ENCODE assay signal across 14 cellular contexts in genomic region chr4:184396570-184397515, GRCh38.
DNase-seq lines count a peak whose midpoint lies in the region; ATAC-seq, FAIRE-seq and TF ChIP-seq lines count a peak whose summit lies in the region.
"Had no signal": no experiment of that assay in that cellular context is flagged by ENCODE, and none has a peak within 500 bp of the region (broad histone marks: within the 10 kb centered on the region; RNA-seq: fewer than 3 reads in every experiment).

No MANE protein-coding gene starts in this region.

- H3K4me1 Mint-ChIP-seq in activated CD8-positive, alpha-beta T cell treated with anti-CD3 and anti-CD28 coated beads for 36 hours (ENCODE audit: low read depth): peaks cover 30% of the 10 kb centered on the region
- peaks cover 13% of the 10 kb centered on the region for H3K4me1 Mint-ChIP-seq in activated CD8-positive, alpha-beta T cell treated with anti-CD3 and anti-CD28 coated beads, Interleukin-2, amount 10 ng/mL, durations not matched to agents 7 days and 5 days (ENCODE audit: low read depth)
- H3K4me1 Mint-ChIP-seq in stimulated activated naive B cell treated with anti-CD40 and anti-IgM and Interleukin-4, amounts not matched to agents 10 μg/mL and 1 μg/mL and 100 μg/mL, for 72 hours: peaks cover 41 to 93% of the 10 kb centered on the region in 2 donors
- H3K4me1 Mint-ChIP-seq in type B pancreatic cell (ENCODE audit: unreplicated experiment): peaks cover 14% of the 10 kb centered on the region

- H3K79me2 ChIP-seq in KMS-11 (ENCODE audit: insufficient read depth, low read depth) (no peaks in the 10 kb centered on the region; the same call in 1 of the 2 replicates), GM12878 (ENCODE audit: control insufficient read depth, insufficient read depth, low read length) (peaks cover 5% of the 10 kb centered on the region)
- H3K79me2 ChIP-seq: hepatocyte had no signal

- H3K27ac ChIP-seq in KMS-11 (peak overlapping the region; percentile 37; the same call in 1 of the 2 replicates), GM12878 (ENCODE audit: control insufficient read depth, insufficient read depth) (peak overlapping the region; percentile 76)
- H3K27ac ChIP-seq: A549, hepatocyte, HL-60 had no signal

- RAD21 ChIA-PET in GM12878 (lab: Charles Lee; ENCODE audit: unreplicated experiment): interaction anchor here (1.0 to 3.7 kb wide), 7 partner anchors 13 to 140 kb away, joined by 3 to 22 read pairs (median 5); no protein-coding TSS in a partner anchor

- H2AFZ ChIP-seq in KMS-11 (ENCODE audit: low read depth) (no peak overlapping the region), GM12878 (ENCODE audit: control insufficient read depth, low read depth, low read length) (no peak overlapping the region)
- H2AFZ ChIP-seq: hepatocyte had no signal

- 60% methylated on average over 15 of the region's 15 CpGs for WGBS in GM12878 (ENCODE audit: insufficient coverage, insufficient replicate concordance, low lambda C conversion rate, missing lambda C conversion rate)

- peaks cover 54% of the 10 kb centered on the region for H3K36me3 Mint-ChIP-seq in activated CD8-positive, alpha-beta T cell treated with anti-CD3 and anti-CD28 coated beads for 36 hours (ENCODE audit: low read depth)
- H3K36me3 Mint-ChIP-seq in activated CD8-positive, alpha-beta T cell treated with anti-CD3 and anti-CD28 coated beads, Interleukin-2, amount 10 ng/mL, durations not matched to agents 7 days and 5 days (ENCODE audit: low read depth): peaks cover 87% of the 10 kb centered on the region
- H3K36me3 Mint-ChIP-seq in stimulated activated naive B cell treated with anti-CD40 and anti-IgM and Interleukin-4, amounts not matched to agents 10 μg/mL and 1 μg/mL and 100 μg/mL, for 72 hours: peaks cover 69 to 87% of the 10 kb centered on the region in 2 donors
- peaks cover 49% of the 10 kb centered on the region for H3K36me3 Mint-ChIP-seq in type B pancreatic cell

- H3K27ac Mint-ChIP-seq in activated CD8-positive, alpha-beta T cell treated with anti-CD3 and anti-CD28 coated beads for 36 hours: peak overlapping the region; percentile 43
- no peak overlapping the region for H3K27ac Mint-ChIP-seq in activated CD8-positive, alpha-beta T cell treated with anti-CD3 and anti-CD28 coated beads, Interleukin-2, amount 10 ng/mL, durations not matched to agents 7 days and 5 days
- H3K27ac Mint-ChIP-seq in stimulated activated naive B cell treated with anti-CD40 and anti-IgM and Interleukin-4, amounts not matched to agents 10 μg/mL and 1 μg/mL and 100 μg/mL, for 72 hours: peak overlapping the region; percentile 94
- no peak overlapping the region for H3K27ac Mint-ChIP-seq in type B pancreatic cell

- in situ Hi-C loops in GM12878 (cut with MboI): no loop called here

- H3K9me3 ChIP-seq in GM12878 (replicated peaks; ENCODE audit: control insufficient read depth, insufficient read depth, low read length): no peaks in the 10 kb centered on the region; the same call in 1 of the 3 replicates
- H3K9me3 ChIP-seq: A549 had no signal

- intact Hi-C loops in activated CD8-positive, alpha-beta T cell treated with anti-CD3 and anti-CD28 coated beads for 36 hours (cut with micrococcal nuclease): no loop called here
- intact Hi-C loops in GM12878 (cut with micrococcal nuclease; ENCODE audit: unreplicated experiment): loop anchor here (5.0 kb wide), 5 partner anchors 75 to 140 kb away; partner anchors contain the start of gene IRF2

- CTCF ChIA-PET in activated CD8-positive, alpha-beta T cell treated with anti-CD3 and anti-CD28 coated beads for 36 hours (lab: Charles Lee): no interaction called here
- CTCF ChIA-PET in activated CD8-positive, alpha-beta T cell treated with anti-CD3 and anti-CD28 coated beads, Interleukin-2, amount 10 ng/mL, durations not matched to agents 7 days and 5 days (lab: Charles Lee): interaction anchor here (1.7 kb wide), 1 partner anchor 44 kb away, joined by 3 read pairs; no protein-coding TSS in a partner anchor
- CTCF ChIA-PET in GM12878 (lab: Yijun Ruan, JAX): interaction anchor here (1.1 to 1.4 kb wide), 3 partner anchors 16 to 133 kb away, joined by 3 to 5 read pairs (median 3); no protein-coding TSS in a partner anchor

- H3K4me2 ChIP-seq in KMS-11: peak overlapping the region; percentile 63
- peak overlapping the region; percentile 94 for H3K4me2 ChIP-seq in GM12878 (ENCODE audit: control insufficient read depth, insufficient read depth)
- H3K4me2 ChIP-seq: A549, hepatocyte had no signal

- TF ChIP-seq CTCF in activated CD8-positive, alpha-beta T cell treated with anti-CD3 and anti-CD28 coated beads for 36 hours (IDR thresholded peaks at IDR 0.05): no peak
- TF ChIP-seq CTCF in KMS-11 (conservative IDR thresholded peaks at IDR 0.05; ENCODE audit: low read depth, low read length) (no peak), GM12878 (IDR thresholded peaks at IDR 0.05 in 2 of 3, conservative IDR thresholded peaks at IDR 0.05 in 1 of 3; ENCODE audit: control insufficient read depth in 2 of 3, extremely low read depth in 1 of 3, insufficient read depth in 1 of 3, low read depth in 3 of 3, low read length in 3 of 3) (no peak), type B pancreatic cell (conservative IDR thresholded peaks at IDR 0.05) (no peak)

- no peak for ATAC-seq in activated CD8-positive, alpha-beta T cell treated with anti-CD3 and anti-CD28 coated beads for 36 hours
- no peak for ATAC-seq in activated CD8-positive, alpha-beta T cell treated with anti-CD3 and anti-CD28 coated beads, Interleukin-2, amount 10 ng/mL, durations not matched to agents 7 days and 5 days
- peak; percentile 13 for ATAC-seq in GM12878
- ATAC-seq in stimulated activated naive B cell treated with anti-CD40 and anti-IgM and Interleukin-4, amounts not matched to agents 10 μg/mL and 1 μg/mL and 100 μg/mL, for 72 hours (replicated peaks): no peak
- no peak for ATAC-seq in GM18520 (IDR thresholded peaks at IDR 0.05; ENCODE audit: unreplicated experiment)
- ATAC-seq: A549 had no signal

- no peak overlapping the region for H3K4me3 Mint-ChIP-seq in activated CD8-positive, alpha-beta T cell treated with anti-CD3 and anti-CD28 coated beads for 36 hours
- H3K4me3 Mint-ChIP-seq in activated CD8-positive, alpha-beta T cell treated with anti-CD3 and anti-CD28 coated beads, Interleukin-2, amount 10 ng/mL, durations not matched to agents 7 days and 5 days: no peak overlapping the region
- H3K4me3 Mint-ChIP-seq in stimulated activated naive B cell treated with anti-CD40 and anti-IgM and Interleukin-4, amounts not matched to agents 10 μg/mL and 1 μg/mL and 100 μg/mL, for 72 hours: peak overlapping the region in 1 of 2 donors; percentile 69
- no peak overlapping the region for H3K4me3 Mint-ChIP-seq in type B pancreatic cell

- H3K36me3 ChIP-seq in KMS-11 (ENCODE audit: insufficient read depth): no peaks in the 10 kb centered on the region; the same call in 1 of the 2 replicates
- H3K36me3 ChIP-seq in GM12878 (ENCODE audit: control insufficient read depth in 2 of 2, insufficient read depth in 2 of 2, low read length in 1 of 2): peaks cover 8 to 45% of the 10 kb centered on the region in 2 experiments

- no peaks in the 10 kb centered on the region for H3K27me3 ChIP-seq in KMS-11 (ENCODE audit: insufficient read depth, low read depth)
- H3K27me3 ChIP-seq in GM12878 (replicated peaks in 1 of 2; ENCODE audit: control insufficient read depth in 2 of 2, insufficient read depth in 2 of 2, low read length in 1 of 2): no peaks in the 10 kb centered on the region
- H3K27me3 ChIP-seq: hepatocyte had no signal

- H4K20me1 ChIP-seq in KMS-11 (ENCODE audit: insufficient read depth) (no peaks in the 10 kb centered on the region), GM12878 (ENCODE audit: control insufficient read depth, insufficient read depth) (no peaks in the 10 kb centered on the region)

- no peak for TF ChIP-seq EP300 in GM12878 (IDR thresholded peaks at IDR 0.05; ENCODE audit: borderline replicate concordance in 1 of 2, control insufficient read depth in 1 of 2, low read depth in 2 of 2, low read length in 2 of 2)

- BruUV-seq in GM12878 (replicated peaks; lab: Mats Ljungman, UMichigan): no TSS peak

- no peaks in the 10 kb centered on the region for H3K27me3 Mint-ChIP-seq in activated CD8-positive, alpha-beta T cell treated with anti-CD3 and anti-CD28 coated beads for 36 hours
- H3K27me3 Mint-ChIP-seq in activated CD8-positive, alpha-beta T cell treated with anti-CD3 and anti-CD28 coated beads, Interleukin-2, amount 10 ng/mL, durations not matched to agents 7 days and 5 days (ENCODE audit: low read depth): no peaks in the 10 kb centered on the region
- H3K27me3 Mint-ChIP-seq in stimulated activated naive B cell treated with anti-CD40 and anti-IgM and Interleukin-4, amounts not matched to agents 10 μg/mL and 1 μg/mL and 100 μg/mL, for 72 hours: no peaks in the 10 kb centered on the region
- no peaks in the 10 kb centered on the region for H3K27me3 Mint-ChIP-seq in type B pancreatic cell

- TF ChIP-seq POLR2A in GM12878 (IDR thresholded peaks at IDR 0.05; ENCODE audit: low read depth, low read length): no peak

- SMC1A ChIA-PET in GM12878 (lab: Charles Lee; ENCODE audit: uncharacterized antibody, unreplicated experiment): interaction anchor here (0.8 to 2.6 kb wide), 15 partner anchors 9 to 140 kb away, joined by 3 to 23 read pairs (median 8); no protein-coding TSS in a partner anchor

- POLR2A ChIA-PET in activated CD8-positive, alpha-beta T cell treated with anti-CD3 and anti-CD28 coated beads for 36 hours (lab: Charles Lee): no interaction called here
- POLR2A ChIA-PET in activated CD8-positive, alpha-beta T cell treated with anti-CD3 and anti-CD28 coated beads, Interleukin-2, amount 10 ng/mL, durations not matched to agents 7 days and 5 days (lab: Charles Lee): interaction anchor here (1.0 kb wide), 1 partner anchor 141 kb away, joined by 3 read pairs; no protein-coding TSS in a partner anchor
- POLR2A ChIA-PET in GM12878 (lab: Charles Lee): interaction anchor here (0.8 to 2.9 kb wide), 6 partner anchors 12 to 118 kb away, joined by 3 to 16 read pairs (median 3); no protein-coding TSS in a partner anchor

- no peak for DNase-seq in activated CD8-positive, alpha-beta T cell treated with anti-CD3 and anti-CD28 coated beads for 36 hours
- DNase-seq in activated CD8-positive, alpha-beta T cell treated with anti-CD3 and anti-CD28 coated beads, Interleukin-2, amount 10 ng/mL, durations not matched to agents 7 days and 5 days: no peak
- DNase-seq in GM12878 (ENCODE audit: low read depth, low spot score) (no peak), type B pancreatic cell (ENCODE audit: extremely low spot score, unreplicated experiment) (no peak)
- no peak for DNase-seq in stimulated activated naive B cell treated with anti-CD40 and anti-IgM and Interleukin-4, amounts not matched to agents 10 μg/mL and 1 μg/mL and 100 μg/mL, for 72 hours
- DNase-seq in activated CD4-positive, CD25-positive, alpha-beta regulatory T cell treated with anti-CD3 and anti-CD28 coated beads, Interleukin-2, amount 50 U/mL, for 72 hours: no peak
- DNase-seq: activated CD4-positive, alpha-beta T cell treated with anti-CD3 and anti-CD28 coated beads for 4 hours; activated gamma-delta T cell; SW 1271 had no signal

- no peak overlapping the region for H3K4me3 ChIP-seq in KMS-11 (IDR thresholded peaks at IDR 0.05; ENCODE audit: insufficient read depth, low read depth, low read length)
- H3K4me3 ChIP-seq in GM12878: peak overlapping the region; percentile 44; the same call in 1 of the 2 replicates
- H3K4me3 ChIP-seq: A549, hepatocyte had no signal

- H3K9ac ChIP-seq in KMS-11 (no peak overlapping the region), GM12878 (ENCODE audit: control insufficient read depth, insufficient read depth, low read length) (0 out of 2 replicates have a peak overlapping the region, but pooled peaks have one; percentile 47)

- no peaks in the 10 kb centered on the region for H3K9me3 Mint-ChIP-seq in activated CD8-positive, alpha-beta T cell treated with anti-CD3 and anti-CD28 coated beads for 36 hours
- no peaks in the 10 kb centered on the region for H3K9me3 Mint-ChIP-seq in activated CD8-positive, alpha-beta T cell treated with anti-CD3 and anti-CD28 coated beads, Interleukin-2, amount 10 ng/mL, durations not matched to agents 7 days and 5 days (ENCODE audit: insufficient read depth)
- H3K9me3 Mint-ChIP-seq in stimulated activated naive B cell treated with anti-CD40 and anti-IgM and Interleukin-4, amounts not matched to agents 10 μg/mL and 1 μg/mL and 100 μg/mL, for 72 hours: no peaks in the 10 kb centered on the region
- H3K9me3 Mint-ChIP-seq in type B pancreatic cell: no peaks in the 10 kb centered on the region

- peaks cover 72% of the 10 kb centered on the region for H3K4me1 ChIP-seq in KMS-11 (ENCODE audit: low read depth, poor library complexity, severe bottlenecking)
- H3K4me1 ChIP-seq in GM12878 (ENCODE audit: control insufficient read depth, insufficient read depth, low read length): peaks cover 29% of the 10 kb centered on the region

- FAIRE-seq in GM12878 (lab: Jason Lieb, UNC): no peak
- FAIRE-seq: A549 had no signal

- TF ChIP-seq RAD21 in GM12878 (IDR thresholded peaks at IDR 0.05; ENCODE audit: insufficient read depth, low read depth, low read length): no peak

Comparison
In these comparisons a context has a peak if more than half of its experiments do, and no peak if none do; other contexts are left out.
1. H3K27ac Mint-ChIP-seq: peak in activated CD8-positive, alpha-beta T cell treated with anti-CD3 and anti-CD28 coated beads for 36 hours (single experiment) and stimulated activated naive B cell treated with anti-CD40 and anti-IgM and Interleukin-4, amounts not matched to agents 10 μg/mL and 1 μg/mL and 100 μg/mL, for 72 hours (single experiment); none in activated CD8-positive, alpha-beta T cell treated with anti-CD3 and anti-CD28 coated beads, Interleukin-2, amount 10 ng/mL, durations not matched to agents 7 days and 5 days (single experiment) and type B pancreatic cell (single experiment).